In the genomic region with DNA sequence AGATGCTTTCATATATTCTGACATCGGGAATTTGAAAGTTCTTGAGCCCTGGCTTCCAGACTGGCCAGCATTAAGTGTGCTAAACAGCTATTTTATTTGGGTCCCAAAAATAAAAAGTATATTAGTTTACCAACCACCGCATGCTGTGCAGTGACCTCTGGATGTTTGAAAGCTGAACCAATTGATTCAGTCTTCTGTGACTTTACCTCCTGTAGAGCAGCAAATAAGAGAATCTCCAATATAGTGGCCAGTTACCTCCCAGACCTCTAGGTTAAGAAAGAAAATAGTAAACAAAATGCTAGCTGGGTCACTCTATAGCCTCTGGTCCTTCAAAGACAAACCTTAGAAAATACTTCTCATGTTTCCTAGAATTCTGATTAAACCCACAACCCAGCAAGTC, we compare ENCODE assay signal across 16 cellular contexts.
"Had no signal": no experiment of that assay in that cellular context is flagged by ENCODE, and none has a peak within 500 bp of the region (broad histone marks: within the 10 kb centered on the region; RNA-seq: fewer than 3 reads in every experiment).

No MANE protein-coding gene starts in this region.

- ATAC-seq: activated naive CD4-positive, alpha-beta T cell treated with anti-CD3 and anti-CD28 coated beads, Interleukin-2, amount 50 U/mL, for 72 hours; naive thymus-derived CD4-positive, alpha-beta T cell; right lobe of liver had no signal

- H3K9me3 ChIP-seq: left ventricle myocardium inferior, right lobe of liver, thyroid gland had no signal

- H3K4me3 Mint-ChIP-seq: central memory CD8-positive, alpha-beta T cell; naive thymus-derived CD4-positive, alpha-beta T cell; stimulated activated naive CD8-positive, alpha-beta T cell treated with anti-CD3 and anti-CD28 coated beads, Interleukin-15, Interleukin-2, amounts not matched to agents 100 ng/mL and 50 ng/mL, for 24 hours; WTC11 had no signal

- H3K27me3 ChIP-seq: right lobe of liver, thyroid gland had no signal

- H3K4me1 Mint-ChIP-seq: central memory CD8-positive, alpha-beta T cell; naive thymus-derived CD4-positive, alpha-beta T cell had no signal

- H3K36me3 ChIP-seq: left ventricle myocardium inferior, right lobe of liver, thyroid gland had no signal

- H3K36me3 Mint-ChIP-seq: activated naive CD4-positive, alpha-beta T cell treated with anti-CD3 and anti-CD28 coated beads, Interleukin-2, amount 50 U/mL, for 72 hours; naive thymus-derived CD4-positive, alpha-beta T cell; WTC11 had no signal

- DNase-seq: activated T-cell treated with anti-CD3 and anti-CD28 coated beads, Interleukin-2, amount 50 U/mL, for 1 hour; kidney glomerular epithelial cell; left ventricle myocardium inferior; naive thymus-derived CD4-positive, alpha-beta T cell; posterior cingulate gyrus; right lobe of liver; stimulated activated CD4-positive, alpha-beta T cell treated with anti-CD3 and anti-CD28 coated beads, Interleukin-1b, Interleukin-23, amount 100 ng/mL, for 48 hours; substantia nigra; T-helper 9 cell; thyroid gland had no signal

- H3K9me3 Mint-ChIP-seq: activated naive CD4-positive, alpha-beta T cell treated with anti-CD3 and anti-CD28 coated beads, Interleukin-2, amount 50 U/mL, for 72 hours; central memory CD8-positive, alpha-beta T cell; stimulated activated naive CD8-positive, alpha-beta T cell treated with anti-CD3 and anti-CD28 coated beads, Interleukin-15, Interleukin-2, amounts not matched to agents 100 ng/mL and 50 ng/mL, for 24 hours; WTC11 had no signal

- H3K27ac ChIP-seq: coronary artery, left ventricle myocardium inferior, right lobe of liver, thyroid gland had no signal

- H3K27ac Mint-ChIP-seq: activated naive CD4-positive, alpha-beta T cell treated with anti-CD3 and anti-CD28 coated beads, Interleukin-2, amount 50 U/mL, for 72 hours; naive thymus-derived CD4-positive, alpha-beta T cell; stimulated activated naive CD8-positive, alpha-beta T cell treated with anti-CD3 and anti-CD28 coated beads, Interleukin-15, Interleukin-2, amounts not matched to agents 100 ng/mL and 50 ng/mL, for 24 hours; WTC11 had no signal

- H3K4me3 ChIP-seq: coronary artery, left ventricle myocardium inferior, right lobe of liver, skin epidermis, thyroid gland had no signal

- H3K4me1 ChIP-seq: right lobe of liver had no signal
